8 cellular contexts compared by ENCODE assay signal in the genomic region with DNA sequence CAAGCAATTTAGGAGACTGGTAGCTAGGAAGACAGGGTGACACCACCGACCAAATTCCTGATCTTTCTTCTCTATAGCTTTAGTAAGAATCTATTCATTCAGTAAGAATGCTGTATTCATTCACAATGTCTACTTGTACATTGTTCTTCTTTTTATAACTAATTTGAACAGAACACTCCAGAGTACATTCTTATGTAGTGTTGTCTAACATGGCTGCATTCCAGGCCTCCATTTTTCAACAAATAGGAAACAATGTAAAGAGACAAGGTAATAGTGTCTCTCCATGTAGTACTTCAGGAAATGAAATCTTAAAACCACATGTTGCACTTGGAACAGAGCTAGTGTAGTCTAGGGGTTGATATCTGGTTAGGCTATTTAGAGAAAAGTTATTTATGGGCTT. TPM values are rescaled to one million over a fixed set of nuclear protein-coding genes. Genes with fewer than 3 reads are reported as not detected.
DNase-seq lines count a peak whose midpoint lies in the region; ATAC-seq and TF ChIP-seq lines count a peak whose summit lies in the region.

No MANE protein-coding gene starts in this region.

- H3K9me3 ChIP-seq in heart left ventricle: no peaks in the 10 kb centered on the region
- no peaks in the 10 kb centered on the region for H3K9me3 ChIP-seq in mononuclear cell (ENCODE audit: low read depth, low read length)

- peak overlapping the region; percentile 77 to 98 (median 94) for H3K4me3 ChIP-seq in heart left ventricle
- peak overlapping the region; percentile 93 for H3K4me3 ChIP-seq in mononuclear cell (ENCODE audit: low read length)

- TF ChIP-seq POLR2A in heart left ventricle (IDR thresholded peaks at IDR 0.05): no peak

- peaks cover 0 to 9% (median 0%) of the 10 kb centered on the region in 9 donors for H3K36me3 ChIP-seq in heart left ventricle

- TF ChIP-seq CTCF in heart left ventricle (IDR thresholded peaks at IDR 0.05) (no peak), GM13977 (IDR thresholded peaks at IDR 0.05; ENCODE audit: extremely low read depth, insufficient read depth, missing control alignments) (no peak)

- peak overlapping the region; percentile 78 to 99 (median 93) for H3K27ac ChIP-seq in heart left ventricle

- in situ Hi-C loops in GM13977 (cut with MboI; ENCODE audit: low pct_unique_long_range_greater_than_20kb, low sequenced_read_pairs, unreplicated experiment): no loop called here

- DNase-seq in heart left ventricle: no peak
- DNase-seq in cardiac septum (ENCODE audit: low spot score): no peak
- peak; percentile 28 for DNase-seq in dedifferentiated amniotic fluid mesenchymal stem cell (ENCODE audit: extremely low spot score)
- DNase-seq in C1 segment of cervical spinal cord (lab: John Stamatoyannopoulos, UW): no peak
- DNase-seq in GM13977 (ENCODE audit: low spot score): no peak
- no peak for DNase-seq in NCI-H128 (lab: John Stamatoyannopoulos, UW; ENCODE audit: unreplicated experiment)

- H3K4me1 ChIP-seq in heart left ventricle (peaks cover 0 to 49% (median 38%) of the 10 kb centered on the region in 12 donors), mononuclear cell (ENCODE audit: insufficient read depth, low read length) (peaks cover 45% of the 10 kb centered on the region)

- H3K27me3 ChIP-seq in heart left ventricle: no peaks in the 10 kb centered on the region
- H3K27me3 ChIP-seq in mononuclear cell (ENCODE audit: insufficient read depth, low read length): no peaks in the 10 kb centered on the region

- 4 to 7% (median 6%) methylated on average over 1 of the region's 1 CpG for WGBS in heart left ventricle, 4 donors

- intact Hi-C loops in heart left ventricle (cut with DNase I): loop anchor here in 8 of 10 donors (1.0 to 10.0 kb wide), 7 partner anchors 48 to 112 kb away; no protein-coding TSS in a partner anchor
- intact Hi-C loops in cardiac septum (cut with DNase I): loop anchor here (5.0 kb wide), 4 partner anchors 38 to 112 kb away; no protein-coding TSS in a partner anchor

- no peak for ATAC-seq in heart left ventricle
- no peak for ATAC-seq in GM18498 (IDR thresholded peaks at IDR 0.05; ENCODE audit: unreplicated experiment)

RNA-seq across cellular contexts. Expression of gene VCL, which starts 1.8 kb away (rescaled TPM):
- total RNA-seq in heart left ventricle (100 to 1,000 TPM; 215 to 543 (median 273) TPM), cardiac septum (284 TPM), mononuclear cell (70.1 TPM)
- 100 to 1,000 TPM in 1 of 2 donors, 10 to 100 TPM in 1; 84.5 to 363 TPM for polyA plus RNA-seq in heart left ventricle
